In genomic region chr1:160724445-160725242, GRCh38 we compare ENCODE assay signal across 1 cellular context.
TF ChIP-seq lines count a peak whose summit lies in the region.

No MANE protein-coding gene starts in this region.

TF ChIP-seq in K562, 482 proteins besides CTCF, POLR2A, EP300 and RAD21:
- 0 out of 2 replicates have a peak, but pooled peaks have one; percentile 12 for TF ChIP-seq CXXC5 (CRISPR knock-in tag; IDR thresholded peaks at IDR 0.05)
- TF ChIP-seq NFRKB (IDR thresholded peaks at IDR 0.05; ENCODE audit: low read depth) = no peak
TF ChIP-seq in K562: peak in this region for 1.
